10 cellular contexts compared by ENCODE assay signal in the genomic region with DNA sequence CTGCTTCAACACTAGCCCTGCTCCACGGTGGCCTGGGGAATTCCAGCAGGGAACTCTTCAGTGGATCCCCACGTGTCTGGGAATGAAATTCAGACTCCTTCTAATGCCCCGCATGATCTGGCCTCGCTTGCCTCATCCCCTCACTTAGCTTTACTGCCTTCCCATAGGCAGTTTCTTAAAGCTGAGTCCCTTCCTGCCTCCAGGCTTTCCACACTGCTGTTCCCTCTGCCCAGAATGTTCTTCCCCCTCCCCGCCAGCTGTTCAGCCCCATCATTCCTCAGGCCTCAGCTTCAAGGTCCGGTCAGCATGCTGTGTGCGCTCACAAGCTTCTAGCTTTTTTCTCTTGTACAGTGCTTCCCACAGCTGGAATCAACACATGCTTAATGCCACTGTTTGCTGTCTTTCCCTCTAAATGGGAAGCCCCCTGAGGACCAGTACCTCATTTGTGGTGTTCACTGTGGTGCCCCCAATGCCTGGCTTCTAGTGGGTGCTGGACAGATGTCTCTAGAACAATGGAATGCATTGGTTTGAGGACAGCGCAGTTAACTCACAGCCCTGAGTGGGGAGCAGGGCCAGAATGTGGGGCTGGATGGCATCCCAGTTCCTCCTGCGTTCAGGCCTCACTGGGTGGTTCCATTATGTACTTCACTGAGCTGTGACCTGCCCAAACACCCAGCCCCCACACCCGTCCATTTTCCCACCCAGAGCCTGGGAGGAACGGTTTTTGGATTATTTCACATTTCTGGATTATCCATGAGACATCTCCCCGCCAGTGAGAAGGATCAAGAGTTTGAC. TPM values are rescaled to one million over a fixed set of nuclear protein-coding genes. Genes with fewer than 3 reads are reported as not detected.
A peak's percentile ranks its signal among the peaks of the same experiment; 100 is the strongest.
DNase-seq lines count a peak whose midpoint lies in the region; ATAC-seq, FAIRE-seq and TF ChIP-seq lines count a peak whose summit lies in the region.
"Had no signal": no experiment of that assay in that cellular context is flagged by ENCODE, and none has a peak within 500 bp of the region (broad histone marks: within the 10 kb centered on the region; RNA-seq: fewer than 3 reads in every experiment).

No MANE protein-coding gene starts in this region.

- no TSS peak for BruUV-seq in K562 (replicated peaks; lab: Mats Ljungman, UMichigan)

- peak; percentile 90 for DNase-seq in GM23248
- no peak for DNase-seq in K562 (ENCODE audit: extremely low read depth in 1 of 4, low spot score in 3 of 4)
- peak; percentile 83 for DNase-seq in left ventricle myocardium inferior
- DNase-seq in spleen: no peak
- no peak for DNase-seq in H4 (ENCODE audit: low spot score)
- DNase-seq in GM12891 (ENCODE audit: insufficient read length, low spot score): no peak
- DNase-seq in DMS 273 treated with DMSO at 0.1 percent for 48 hours (lab: John Stamatoyannopoulos, UW): no peak
- no peak for DNase-seq in NCI-H82 (lab: John Stamatoyannopoulos, UW)
- DNase-seq: stimulated activated naive CD4-positive, alpha-beta T cell treated with Interleukin-2 at 50 U/mL for 16 hours had no signal

- H3K9me2 ChIP-seq in GM23248 (ENCODE audit: insufficient read depth): no peaks in the 10 kb centered on the region

- no peaks in the 10 kb centered on the region for H3K27me3 ChIP-seq in GM23248 (replicated peaks; ENCODE audit: insufficient read depth)
- no peaks in the 10 kb centered on the region for H3K27me3 ChIP-seq in K562 (ENCODE audit: control insufficient read depth in 2 of 2, insufficient read depth in 2 of 2, low read length in 2 of 2)
- H3K27me3 ChIP-seq in left ventricle myocardium inferior (ENCODE audit: low read depth): no peaks in the 10 kb centered on the region
- H3K27me3 ChIP-seq in spleen (replicated peaks in 1 of 7): no peaks in the 10 kb centered on the region

- H3K9me3 ChIP-seq in GM23248 (ENCODE audit: low read depth) (no peaks in the 10 kb centered on the region), K562 (replicated peaks; ENCODE audit: control insufficient read depth, insufficient read depth, low read depth, low read length) (no peaks in the 10 kb centered on the region), left ventricle myocardium inferior (replicated peaks) (no peaks in the 10 kb centered on the region), spleen (no peaks in the 10 kb centered on the region)

- H3K79me2 ChIP-seq in GM23248 (ENCODE audit: insufficient read depth) (peaks cover 49% of the 10 kb centered on the region), K562 (ENCODE audit: control insufficient read depth, insufficient read depth, low read length) (peaks cover 39% of the 10 kb centered on the region)
- H3K79me2 ChIP-seq: parathyroid adenoma had no signal

- H3K4me1 ChIP-seq in GM23248 (ENCODE audit: insufficient read depth) (peaks cover 57% of the 10 kb centered on the region), K562 (replicated peaks in 1 of 2; ENCODE audit: control insufficient read depth in 2 of 2, insufficient read depth in 2 of 2, low read length in 2 of 2) (peaks cover 44 to 77% of the 10 kb centered on the region in 2 experiments), left ventricle myocardium inferior (peaks cover 77% of the 10 kb centered on the region), spleen (peaks cover 15 to 88% (median 51%) of the 10 kb centered on the region in 6 donors)

- in situ Hi-C loops in GM23248 (cut with MboI): no loop called here
- in situ Hi-C loops in K562 (cut with MboI): no loop called here

- no peak for TF ChIP-seq CTCF in K562 (IDR thresholded peaks at IDR 0.05 in 2 of 3, conservative IDR thresholded peaks at IDR 0.05 in 1 of 3; ENCODE audit: insufficient read depth in 2 of 3, low read depth in 1 of 3, low read length in 3 of 3)
- TF ChIP-seq CTCF in left ventricle myocardium inferior (IDR thresholded peaks at IDR 0.05; ENCODE audit: borderline replicate concordance): no peak
- no peak for TF ChIP-seq CTCF in spleen (IDR thresholded peaks at IDR 0.05 in 8 of 11, conservative IDR thresholded peaks at IDR 0.05 in 3 of 11)

- H3K4me2 ChIP-seq in GM23248 (ENCODE audit: unreplicated experiment) (peak overlapping the region; percentile 62), K562 (ENCODE audit: insufficient read depth, low read length) (no peak overlapping the region)

- TF ChIP-seq RAD21 in K562 (CRISPR knock-in tag; conservative IDR thresholded peaks at IDR 0.05 in 1 of 2, IDR thresholded peaks at IDR 0.05 in 1 of 2): no peak

- CTCF ChIA-PET in K562 (lab: Yijun Ruan, JAX; ENCODE audit: low intra/inter-chr PET ratio): no interaction called here

- peak overlapping the region; percentile 69 for H3K9ac ChIP-seq in GM23248
- peak overlapping the region; percentile 81 to 84; a peak in 2 of 4 replicates for H3K9ac ChIP-seq in K562 (ENCODE audit: insufficient read depth in 1 of 2, low read depth in 2 of 2, low read length in 2 of 2)
- H3K9ac ChIP-seq: parathyroid adenoma had no signal

- no peaks in the 10 kb centered on the region for H4K20me1 ChIP-seq in GM23248 (ENCODE audit: insufficient read depth)
- H4K20me1 ChIP-seq in K562 (replicated peaks; ENCODE audit: control insufficient read depth, insufficient read depth, low read length): no peaks in the 10 kb centered on the region

- no peak overlapping the region for H2AFZ ChIP-seq in GM23248
- no peak overlapping the region for H2AFZ ChIP-seq in K562 (ENCODE audit: low read depth, low read length)
- H2AFZ ChIP-seq: parathyroid adenoma had no signal

- intact Hi-C loops in K562 (cut with micrococcal nuclease) (no loop called here), left ventricle myocardium inferior (cut with micrococcal nuclease) (no loop called here), spleen (cut with DNase I; ENCODE audit: low total_unique reads) (no loop called here)

- peak overlapping the region; percentile 93 for H3K27ac ChIP-seq in GM23248
- H3K27ac ChIP-seq in K562 (ENCODE audit: extremely low read depth, low read depth, low read length): peak overlapping the region; percentile 97
- peak overlapping the region; percentile 89 for H3K27ac ChIP-seq in left ventricle myocardium inferior (replicated peaks)
- H3K27ac ChIP-seq in spleen: peak overlapping the region in 7 of 8 donors; percentile 41 to 74 (median 65)
- H3K27ac ChIP-seq: parathyroid adenoma had no signal

- FAIRE-seq in K562 (lab: Jason Lieb, UNC) (peak; percentile 23), GM12891 (lab: Jason Lieb, UNC) (no peak)

- POLR2A ChIA-PET in K562 (lab: Yijun Ruan, JAX): interaction anchor here (0.6 to 3.4 kb wide), 5 partner anchors 11 to 304 kb away, joined by 3 to 18 read pairs (median 4); no protein-coding TSS in a partner anchor

- H3K9me1 ChIP-seq in K562 (ENCODE audit: control insufficient read depth, insufficient read depth, low read length): no peaks in the 10 kb centered on the region

- WGBS in GM23248 (ENCODE audit: low coverage in 1 of 2, low lambda C conversion rate in 2 of 2, missing lambda C conversion rate in 2 of 2), 2 experiments: 27 to 30% methylated on average over 12 of the region's 12 CpGs
- 85% methylated on average over 12 of the region's 12 CpGs for WGBS in K562 (ENCODE audit: insufficient coverage, low coverage, missing lambda C conversion rate)
- WGBS in spleen, 5 donors: 68 to 87% (median 78%) methylated on average over 12 of the region's 12 CpGs

- H3K36me3 ChIP-seq in GM23248 (ENCODE audit: low read depth) (no peaks in the 10 kb centered on the region), K562 (ENCODE audit: control insufficient read depth, insufficient read depth, low read length) (peaks cover 77% of the 10 kb centered on the region), left ventricle myocardium inferior (peaks cover 32% of the 10 kb centered on the region), spleen (peaks cover 0 to 67% (median 28%) of the 10 kb centered on the region in 6 donors)

- ATAC-seq in K562: no peak

- peaks cover 50% of the 10 kb centered on the region for H3F3A ChIP-seq in GM23248 (ENCODE audit: insufficient read depth)

- H3K4me3 ChIP-seq in GM23248: no peak overlapping the region
- no peak overlapping the region for H3K4me3 ChIP-seq in K562
- no peak overlapping the region for H3K4me3 ChIP-seq in left ventricle myocardium inferior
- H3K4me3 ChIP-seq in spleen: no peak overlapping the region

- TF ChIP-seq POLR2A in K562 (conservative IDR thresholded peaks at IDR 0.05): no peak
- TF ChIP-seq POLR2A in spleen (IDR thresholded peaks at IDR 0.05): no peak
- TF ChIP-seq POLR2A in GM12891 (IDR thresholded peaks at IDR 0.05; ENCODE audit: low read depth, low read length): no peak

- no peak for TF ChIP-seq EP300 in K562 (IDR thresholded peaks at IDR 0.05; ENCODE audit: low read length)

RNA-seq across cellular contexts. Expression of a gene that starts 55.0 kb away (rescaled TPM):
- total RNA-seq in GM23248 (2014; rRNA removed; shearing (Covaris generic)): 18.6 and 19.3 TPM in 2 replicates
- polyA plus RNA-seq in GM23248 (2016; fragmentation: Nextera tagmentation; extraction: Ambion mirVana) (117 and 118 TPM in 2 replicates), K562 (2011; rRNA removed) (41.5 and 104 TPM in 2 replicates), K562 (2014; fragmentation: Illumina TruSeq; extraction: Trizol) (109 and 115 TPM in 2 replicates), K562 (2014; fragmentation: Nextera tagmentation; extraction: Ambion mirVana) (1 to 10 TPM; 8.2 to 9.7 TPM), K562 (2014; rRNA removed) (51.3 and 56.8 TPM in 2 replicates), spleen (10 to 100 TPM; 17.2 to 36.8 (median 23.5) TPM)
- 60.7 and 84.8 TPM in 2 replicates for total RNA-seq in K562 (2011; cell fraction: chromatin; rRNA removed; ENCODE audit: low replicate concordance)
- 47.0 and 48.4 TPM in 2 replicates for total RNA-seq in K562 (2011; cell fraction: nucleolus; rRNA removed)
- total RNA-seq in K562 (2011; cell fraction: nucleoplasm; rRNA removed): 68.6 and 84.8 TPM in 2 replicates
- total RNA-seq in K562 (2014; rRNA removed) (21.3 and 29.6 TPM in 2 replicates), K562 (2014; rRNA removed; fragmentation: Illumina TruSeq; extraction: Trizol) (31.2 and 40.7 TPM in 2 replicates), K562 (2015; rRNA removed; fragmentation: Illumina TruSeq; extraction: Trizol) (26.1 and 29.2 TPM in 2 replicates), K562 (2021) (139 and 163 TPM in 2 replicates), left ventricle myocardium inferior (51.2 TPM), spleen (100 to 1,000 TPM in 4 of 7 donors, 10 to 100 TPM in 3; 92.1 to 196 (median 129) TPM)
- 45.0 and 57.5 TPM in 2 replicates for polyA plus RNA-seq in K562 (2011; cell fraction: cytosol; rRNA removed)
- polyA plus RNA-seq in K562 (2011; cell fraction: nucleus; rRNA removed): 49.0 and 54.9 TPM in 2 replicates
- polyA plus RNA-seq in K562 (2012): 84.9 and 101 TPM in 2 replicates
- polyA minus RNA-seq in K562 (2011; rRNA and poly(A)+ RNA removed): 49.4 and 58.2 TPM in 2 replicates
- polyA minus RNA-seq in K562 (2011; cell fraction: cytosol; rRNA and poly(A)+ RNA removed): 68.3 and 88.6 TPM in 2 replicates
- polyA minus RNA-seq in K562 (2011; cell fraction: nucleus; rRNA and poly(A)+ RNA removed): 15.8 and 27.9 TPM in 2 replicates
- 7.9 and 9.5 TPM in 2 replicates for total RNA-seq in H4 (2014; rRNA removed; shearing (Covaris generic))
- 54.8 TPM for polyA plus RNA-seq in GM12891 (2012; ENCODE audit: low read depth, missing spikeins)

RNA-seq across cellular contexts. Expression of a gene that starts 58.9 kb away (rescaled TPM):
- 5.3 and 5.8 TPM in 2 replicates for total RNA-seq in GM23248 (2014; rRNA removed; shearing (Covaris generic))
- polyA plus RNA-seq in GM23248 (2016; fragmentation: Nextera tagmentation; extraction: Ambion mirVana) (3.9 and 4.5 TPM in 2 replicates), K562 (2011; rRNA removed) (3.1 and 4.2 TPM in 2 replicates), K562 (2014; fragmentation: Illumina TruSeq; extraction: Trizol) (5.4 and 9.5 TPM in 2 replicates), K562 (2014; fragmentation: Nextera tagmentation; extraction: Ambion mirVana) (under 1 TPM; 0.21 to 0.59 TPM), K562 (2014; rRNA removed) (8.5 and 9.0 TPM in 2 replicates), spleen (10 to 100 TPM in 1 of 3 donors, 1 to 10 TPM in 2; 3.2 to 24.2 (median 4.3) TPM)
- total RNA-seq in K562 (2011; cell fraction: chromatin; rRNA removed; ENCODE audit: low replicate concordance): 62.5 and 101 TPM in 2 replicates
- total RNA-seq in K562 (2011; cell fraction: nucleolus; rRNA removed): 36.7 and 38.9 TPM in 2 replicates
- total RNA-seq in K562 (2011; cell fraction: nucleoplasm; rRNA removed): 49.2 and 72.8 TPM in 2 replicates
- total RNA-seq in K562 (2014; rRNA removed) (7.9 and 12.5 TPM in 2 replicates), K562 (2014; rRNA removed; fragmentation: Illumina TruSeq; extraction: Trizol) (3.6 and 4.6 TPM in 2 replicates), K562 (2015; rRNA removed; fragmentation: Illumina TruSeq; extraction: Trizol) (4.7 and 4.8 TPM in 2 replicates), K562 (2021) (36.4 and 37.8 TPM in 2 replicates), left ventricle myocardium inferior (40.1 TPM), spleen (100 to 1,000 TPM in 1 of 7 donors, 10 to 100 TPM in 6; 35.1 to 104 (median 54.6) TPM)
- polyA plus RNA-seq in K562 (2011; cell fraction: cytosol; rRNA removed): 2.3 and 3.9 TPM in 2 replicates
- polyA plus RNA-seq in K562 (2011; cell fraction: nucleus; rRNA removed): 13.3 and 21.8 TPM in 2 replicates
- 13.7 and 18.2 TPM in 2 replicates for polyA plus RNA-seq in K562 (2012)
- polyA minus RNA-seq in K562 (2011; rRNA and poly(A)+ RNA removed): 3.7 and 9.1 TPM in 2 replicates
- 12.2 and 15.2 TPM in 2 replicates for polyA minus RNA-seq in K562 (2011; cell fraction: cytosol; rRNA and poly(A)+ RNA removed)
- polyA minus RNA-seq in K562 (2011; cell fraction: nucleus; rRNA and poly(A)+ RNA removed): 10.6 and 11.6 TPM in 2 replicates
- total RNA-seq in H4 (2014; rRNA removed; shearing (Covaris generic)): 2.0 and 3.6 TPM in 2 replicates
- polyA plus RNA-seq in GM12891 (2012; ENCODE audit: low read depth, missing spikeins): 6.8 TPM

Comparison
In these comparisons a context has a peak if more than half of its experiments do, and no peak if none do; other contexts are left out.
1. DNase-seq: peak in GM23248 (single experiment) and left ventricle myocardium inferior (single experiment); none in K562 (0 of 4), spleen (single experiment), H4 (single experiment), GM12891 (single experiment), DMS 273 treated with DMSO at 0.1 percent for 48 hours (single experiment) and NCI-H82 (single experiment).
2. Peak in every context shown above with its lines, with median percentiles within 50 percentile points of each other: H3K27ac ChIP-seq.